In the genomic region with DNA sequence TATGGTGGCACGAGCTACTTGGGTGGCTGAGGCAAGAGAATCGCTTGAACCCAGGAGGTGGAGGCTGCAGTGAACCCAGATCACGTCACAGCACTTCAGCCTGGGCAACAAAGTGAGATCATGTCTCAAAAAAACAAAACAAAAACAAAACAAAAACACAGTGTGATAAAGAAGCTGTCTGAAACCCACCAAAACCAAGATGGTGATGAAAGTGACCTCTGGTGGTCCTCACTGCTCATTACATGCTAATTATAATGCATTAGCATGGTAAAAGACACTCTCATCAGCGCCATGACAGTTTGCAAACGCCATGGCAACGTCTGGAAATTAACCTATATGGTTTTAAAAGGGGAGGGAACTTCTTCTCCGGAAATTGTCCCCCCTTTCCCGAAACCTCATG, we compare ENCODE assay signal across 8 cellular contexts. TPM values are rescaled to one million over a fixed set of nuclear protein-coding genes. Genes with fewer than 3 reads are reported as not detected.
A peak's percentile ranks its signal among the peaks of the same experiment; 100 is the strongest.
DNase-seq lines count a peak whose midpoint lies in the region; ATAC-seq, FAIRE-seq and TF ChIP-seq lines count a peak whose summit lies in the region.

No MANE protein-coding gene starts in this region.

- TF ChIP-seq CTCF in GM12865 (IDR thresholded peaks at IDR 0.05; ENCODE audit: insufficient read depth, low read depth, low read length, missing control alignments) = peak; percentile 35
- TF ChIP-seq CTCF in epithelial cell of proximal tubule (conservative IDR thresholded peaks at IDR 0.05; ENCODE audit: low read depth, low read length) = peak; percentile 55
- TF ChIP-seq CTCF in osteoblast (IDR thresholded peaks at IDR 0.05; ENCODE audit: extremely low read depth, low read depth, low read length) = peak; percentile 51

- peak overlapping the region; percentile 62 for H2AFZ ChIP-seq in osteoblast (ENCODE audit: low read length)

- no peaks in the 10 kb centered on the region for H3K4me1 Mint-ChIP-seq in activated T-helper 1 cell treated with anti-CD3 and anti-CD28 coated beads, Interleukin-12 subunit alpha, Interleukin-12 subunit beta, Interleukin-2, Interleukin-4 antibody, amounts not matched to agents 30 ng/mL and 10 ng/mL and 1 ng/mL, durations not matched to agents 14 hours and 24 hours and 36 hours (ENCODE audit: low read depth)

- H3K27ac Mint-ChIP-seq in activated T-helper 1 cell treated with anti-CD3 and anti-CD28 coated beads, Interleukin-12 subunit alpha, Interleukin-12 subunit beta, Interleukin-2, Interleukin-4 antibody, amounts not matched to agents 30 ng/mL and 10 ng/mL and 1 ng/mL, durations not matched to agents 14 hours and 24 hours and 36 hours = no peak overlapping the region

- no peaks in the 10 kb centered on the region for H3K36me3 Mint-ChIP-seq in activated T-helper 1 cell treated with anti-CD3 and anti-CD28 coated beads, Interleukin-12 subunit alpha, Interleukin-12 subunit beta, Interleukin-2, Interleukin-4 antibody, amounts not matched to agents 30 ng/mL and 10 ng/mL and 1 ng/mL, durations not matched to agents 14 hours and 24 hours and 36 hours (ENCODE audit: low read depth)

- peak; percentile 81 for ATAC-seq in HG03159 (IDR thresholded peaks at IDR 0.05; ENCODE audit: unreplicated experiment)

- no peak overlapping the region for H3K4me3 Mint-ChIP-seq in activated T-helper 1 cell treated with anti-CD3 and anti-CD28 coated beads, Interleukin-12 subunit alpha, Interleukin-12 subunit beta, Interleukin-2, Interleukin-4 antibody, amounts not matched to agents 30 ng/mL and 10 ng/mL and 1 ng/mL, durations not matched to agents 14 hours and 24 hours and 36 hours

- 0 out of 2 replicates have a peak overlapping the region, but pooled peaks have one; percentile 21 for H3K27ac ChIP-seq in SJCRH30
- peak overlapping the region; percentile 52 for H3K27ac ChIP-seq in osteoblast (ENCODE audit: low read depth, low read length)

- no peaks in the 10 kb centered on the region for H3K36me3 ChIP-seq in SJCRH30
- no peaks in the 10 kb centered on the region for H3K36me3 ChIP-seq in osteoblast (ENCODE audit: insufficient read depth, low read length)

- FAIRE-seq in A204.1 (lab: Jason Lieb, UNC) = peak; percentile 70

- no peaks in the 10 kb centered on the region for H3K9me3 ChIP-seq in SJCRH30 (replicated peaks)
- no peaks in the 10 kb centered on the region for H3K9me3 ChIP-seq in osteoblast (ENCODE audit: low read depth, low read length)

- H3K4me1 ChIP-seq in SJCRH30 (no peaks in the 10 kb centered on the region), osteoblast (ENCODE audit: insufficient read depth, low read length) (peaks cover 3% of the 10 kb centered on the region)

- H3K4me2 ChIP-seq in osteoblast (ENCODE audit: insufficient read depth, low read length) = peak overlapping the region; percentile 64

- H3K9me3 Mint-ChIP-seq in activated T-helper 1 cell treated with anti-CD3 and anti-CD28 coated beads, Interleukin-12 subunit alpha, Interleukin-12 subunit beta, Interleukin-2, Interleukin-4 antibody, amounts not matched to agents 30 ng/mL and 10 ng/mL and 1 ng/mL, durations not matched to agents 14 hours and 24 hours and 36 hours = no peaks in the 10 kb centered on the region

- no peaks in the 10 kb centered on the region for H3K79me2 ChIP-seq in osteoblast (ENCODE audit: insufficient read depth, low read length)

- no peaks in the 10 kb centered on the region for H3K27me3 Mint-ChIP-seq in activated T-helper 1 cell treated with anti-CD3 and anti-CD28 coated beads, Interleukin-12 subunit alpha, Interleukin-12 subunit beta, Interleukin-2, Interleukin-4 antibody, amounts not matched to agents 30 ng/mL and 10 ng/mL and 1 ng/mL, durations not matched to agents 14 hours and 24 hours and 36 hours (ENCODE audit: insufficient read depth)

- intact Hi-C loops in activated T-helper 1 cell treated with anti-CD3 and anti-CD28 coated beads, Interleukin-12 subunit alpha, Interleukin-12 subunit beta, Interleukin-2, Interleukin-4 antibody, amounts not matched to agents 30 ng/mL and 10 ng/mL and 1 ng/mL, durations not matched to agents 14 hours and 24 hours and 36 hours (cut with micrococcal nuclease) = loop anchor here (5.0 kb wide), 1 partner anchor 265 kb away; no protein-coding TSS in a partner anchor

- H3K4me3 ChIP-seq in GM12865 (ENCODE audit: low read depth, low read length) = no peak overlapping the region
- H3K4me3 ChIP-seq in SJCRH30 = peak overlapping the region; percentile 29; the same call in 1 of the 2 replicates
- no peak overlapping the region for H3K4me3 ChIP-seq in epithelial cell of proximal tubule (ENCODE audit: low read depth, low read length)
- peak overlapping the region; percentile 48 for H3K4me3 ChIP-seq in osteoblast (ENCODE audit: insufficient read depth, low read length)

- DNase-seq in GM12865 (ENCODE audit: low read depth) (peak; percentile 27), SJCRH30 (peak; percentile 46 to 75), epithelial cell of proximal tubule (ENCODE audit: low read depth) (no peak), osteoblast (ENCODE audit: insufficient read length, low spot score, missing footprints) (no peak), islet precursor cell (no peak)
- DNase-seq in activated T-helper 1 cell treated with anti-CD3 and anti-CD28 coated beads, Interleukin-12 subunit alpha, Interleukin-12 subunit beta, Interleukin-2, Interleukin-4 antibody, amounts not matched to agents 30 ng/mL and 10 ng/mL and 1 ng/mL, durations not matched to agents 14 hours and 24 hours and 36 hours (ENCODE audit: low spot score) = no peak

- H4K20me1 ChIP-seq in osteoblast (ENCODE audit: insufficient read depth, low read length) = no peaks in the 10 kb centered on the region

- H3K27me3 ChIP-seq in SJCRH30 (no peaks in the 10 kb centered on the region), osteoblast (ENCODE audit: insufficient read depth, low read length) (no peaks in the 10 kb centered on the region)

RNA-seq across cellular contexts. Expression of gene OPHN1, which starts 29.4 kb away (rescaled TPM):
- total RNA-seq in SJCRH30 (2014; rRNA removed; shearing (Covaris generic)) = 5.2 and 6.7 TPM in 2 replicates
- 2.8 and 3.7 TPM in 2 replicates for total RNA-seq in epithelial cell of proximal tubule
- 6.9 and 7.4 TPM in 2 replicates for total RNA-seq in osteoblast
- 0.03 and 0.05 TPM in 2 replicates for total RNA-seq in activated T-helper 1 cell treated with anti-CD3 and anti-CD28 coated beads, Interleukin-12 subunit alpha, Interleukin-12 subunit beta, Interleukin-2, Interleukin-4 antibody, amounts not matched to agents 30 ng/mL and 10 ng/mL and 1 ng/mL, durations not matched to agents 14 hours and 24 hours and 36 hours

RNA-seq across cellular contexts. Expression of gene YIPF6, which starts 36.2 kb away (rescaled TPM):
- total RNA-seq in SJCRH30 (2014; rRNA removed; shearing (Covaris generic)) = 34.2 and 42.9 TPM in 2 replicates
- 17.6 and 23.9 TPM in 2 replicates for total RNA-seq in epithelial cell of proximal tubule
- total RNA-seq in osteoblast = 21.5 and 27.1 TPM in 2 replicates
- 20.5 and 23.6 TPM in 2 replicates for total RNA-seq in activated T-helper 1 cell treated with anti-CD3 and anti-CD28 coated beads, Interleukin-12 subunit alpha, Interleukin-12 subunit beta, Interleukin-2, Interleukin-4 antibody, amounts not matched to agents 30 ng/mL and 10 ng/mL and 1 ng/mL, durations not matched to agents 14 hours and 24 hours and 36 hours

Comparison
In these comparisons a context has a peak if more than half of its experiments do, and no peak if none do; other contexts are left out.
1. DNase-seq: peak in GM12865 (single experiment) and SJCRH30 (2 of 2); none in epithelial cell of proximal tubule (single experiment), osteoblast (single experiment), islet precursor cell (single experiment) and activated T-helper 1 cell treated with anti-CD3 and anti-CD28 coated beads, Interleukin-12 subunit alpha, Interleukin-12 subunit beta, Interleukin-2, Interleukin-4 antibody, amounts not matched to agents 30 ng/mL and 10 ng/mL and 1 ng/mL, durations not matched to agents 14 hours and 24 hours and 36 hours (single experiment).
2. H3K4me3 ChIP-seq: peak in SJCRH30 (single experiment) and osteoblast (single experiment); none in GM12865 (single experiment) and epithelial cell of proximal tubule (single experiment).
3. Peak in every context shown above with its lines, with median percentiles within 50 percentile points of each other: CTCF ChIP-seq.